In genomic region chr22:19595532-19595931, GRCh38 we compare ENCODE assay signal across 17 cellular contexts.
DNase-seq lines count a peak whose midpoint lies in the region; ATAC-seq and TF ChIP-seq lines count a peak whose summit lies in the region.
"Had no signal": no experiment of that assay in that cellular context is flagged by ENCODE, and none has a peak within 500 bp of the region (broad histone marks: within the 10 kb centered on the region; RNA-seq: fewer than 3 reads in every experiment).

No MANE protein-coding gene starts in this region.

- no peak for TF ChIP-seq POLR2A in IMR-90 (IDR thresholded peaks at IDR 0.05; ENCODE audit: low read depth, low read length)

- POLR2A ChIA-PET in activated CD4-positive, alpha-beta T cell treated with anti-CD3 and anti-CD28 coated beads, Interleukin-2, amount 10 ng/mL, durations not matched to agents 7 days and 5 days (lab: Charles Lee): no interaction called here
- POLR2A ChIA-PET in IMR-90 (lab: Charles Lee; ENCODE audit: unreplicated experiment): no interaction called here

- H2BK5ac ChIP-seq in IMR-90 (ENCODE audit: low read depth, low read length, poor library complexity, severe bottlenecking): no peak overlapping the region

- in situ Hi-C loops in IMR-90 (cut with MboI; ENCODE audit: low sequenced_read_pairs): no loop called here

- H2BK120ac ChIP-seq in IMR-90 (ENCODE audit: low read depth, low read length): no peak overlapping the region

- H3K36me3 Mint-ChIP-seq in activated CD4-positive, alpha-beta T cell treated with anti-CD3 and anti-CD28 coated beads, Interleukin-2, amount 10 ng/mL, durations not matched to agents 7 days and 5 days (ENCODE audit: low read depth): peaks cover 4% of the 10 kb centered on the region
- peaks cover 6% of the 10 kb centered on the region for H3K36me3 Mint-ChIP-seq in CD4-positive, CD25-positive, alpha-beta regulatory T cell

- CTCF ChIA-PET in activated CD4-positive, alpha-beta T cell treated with anti-CD3 and anti-CD28 coated beads, Interleukin-2, amount 10 ng/mL, durations not matched to agents 7 days and 5 days (lab: Charles Lee): interaction anchor here (0.6 to 1.1 kb wide), 4 partner anchors 9 to 123 kb away, joined by 3 read pairs; no protein-coding TSS in a partner anchor
- CTCF ChIA-PET in IMR-90 (lab: Yijun Ruan, JAX): no interaction called here

- H3K4me1 Mint-ChIP-seq in activated CD4-positive, alpha-beta T cell treated with anti-CD3 and anti-CD28 coated beads, Interleukin-2, amount 10 ng/mL, durations not matched to agents 7 days and 5 days: peaks cover 38% of the 10 kb centered on the region
- peaks cover 18 to 64% (median 30%) of the 10 kb centered on the region in 4 donors for H3K4me1 Mint-ChIP-seq in CD4-positive, CD25-positive, alpha-beta regulatory T cell

- H3K4me1 ChIP-seq in CD4-positive, CD25-positive, alpha-beta regulatory T cell (ENCODE audit: control insufficient read depth, insufficient read depth, low read length, poor library complexity, severe bottlenecking): peaks cover 40% of the 10 kb centered on the region
- H3K4me1 ChIP-seq in IMR-90 (ENCODE audit: control insufficient read depth, insufficient read depth, low read length) (no peaks in the 10 kb centered on the region; the same call in 1 of the 2 replicates), lower lobe of right lung (peaks cover 32% of the 10 kb centered on the region)

- ATAC-seq in CD4-positive, CD25-positive, alpha-beta regulatory T cell (ENCODE audit: low read depth in 2 of 2): no peak
- no peak for ATAC-seq in IMR-90 (ENCODE audit: low read depth)
- ATAC-seq in GM21737 (IDR thresholded peaks at IDR 0.05; ENCODE audit: unreplicated experiment): no peak
- no peak for ATAC-seq in lower lobe of right lung
- ATAC-seq: GM12878, HCT116 had no signal

- peak overlapping the region; percentile 58 for H2AFZ ChIP-seq in IMR-90 (replicated peaks; ENCODE audit: low read length, poor library complexity)

- no peak overlapping the region for H4K5ac ChIP-seq in IMR-90 (ENCODE audit: low read depth, low read length)

- no peak overlapping the region for H2AK5ac ChIP-seq in IMR-90 (ENCODE audit: low read depth, low read length)

- no peaks in the 10 kb centered on the region for H3K79me1 ChIP-seq in IMR-90 (ENCODE audit: low read depth in 1 of 2, low read length in 2 of 2)

- H3K18ac ChIP-seq in IMR-90 (ENCODE audit: low read depth, low read length): no peak overlapping the region

- H3K27ac Mint-ChIP-seq in activated CD4-positive, alpha-beta T cell treated with anti-CD3 and anti-CD28 coated beads, Interleukin-2, amount 10 ng/mL, durations not matched to agents 7 days and 5 days: peak overlapping the region; percentile 72
- H3K27ac Mint-ChIP-seq in CD4-positive, CD25-positive, alpha-beta regulatory T cell: peak overlapping the region; percentile 92 to 99 (median 97)

- H4K91ac ChIP-seq in IMR-90 (ENCODE audit: insufficient read depth, low read depth, low read length): no peak overlapping the region

- H3K14ac ChIP-seq in IMR-90 (replicated peaks; ENCODE audit: low read depth, low read length): no peak overlapping the region

- no peak overlapping the region for H3K4ac ChIP-seq in IMR-90 (ENCODE audit: low read depth, low read length)

- no peak overlapping the region for H2AK9ac ChIP-seq in IMR-90 (replicated peaks; ENCODE audit: low read depth, low read length, poor library complexity)

- WGBS in IMR-90 (ENCODE audit: extremely low coverage in 2 of 2, insufficient read length in 1 of 2), 2 experiments: 55% methylated on average over 5 of the region's 7 CpGs; no CpG with 5 or more reads in 1 of the 2 experiments

- no peaks in the 10 kb centered on the region for H3K27me3 ChIP-seq in CD4-positive, CD25-positive, alpha-beta regulatory T cell (ENCODE audit: control insufficient read depth, insufficient read depth, low read length)
- H3K27me3 ChIP-seq in IMR-90 (ENCODE audit: control insufficient read depth, insufficient read depth, low read length) (peaks cover 14% of the 10 kb centered on the region), lower lobe of right lung (ENCODE audit: low read depth) (no peaks in the 10 kb centered on the region)
- H3K27me3 ChIP-seq: BLaER1 had no signal

- no peak overlapping the region for H3K4me3 Mint-ChIP-seq in activated CD4-positive, alpha-beta T cell treated with anti-CD3 and anti-CD28 coated beads, Interleukin-2, amount 10 ng/mL, durations not matched to agents 7 days and 5 days
- H3K4me3 Mint-ChIP-seq in CD4-positive, CD25-positive, alpha-beta regulatory T cell: peak overlapping the region in 2 of 4 donors; percentile 19 to 65

- H3K9ac ChIP-seq in IMR-90 (ENCODE audit: low read depth, low read length): no peak overlapping the region
- H3K9ac ChIP-seq: BLaER1 had no signal

- no peaks in the 10 kb centered on the region for H3K36me3 ChIP-seq in CD4-positive, CD25-positive, alpha-beta regulatory T cell (ENCODE audit: control insufficient read depth, insufficient read depth, low read length)
- H3K36me3 ChIP-seq in IMR-90 (ENCODE audit: control insufficient read depth, insufficient read depth, low read length) (no peaks in the 10 kb centered on the region), lower lobe of right lung (no peaks in the 10 kb centered on the region)
- H3K36me3 ChIP-seq: BLaER1 had no signal

- no peaks in the 10 kb centered on the region for H3K9me3 Mint-ChIP-seq in activated CD4-positive, alpha-beta T cell treated with anti-CD3 and anti-CD28 coated beads, Interleukin-2, amount 10 ng/mL, durations not matched to agents 7 days and 5 days
- H3K9me3 Mint-ChIP-seq in CD4-positive, CD25-positive, alpha-beta regulatory T cell: peaks cover 0 to 4% (median 0%) of the 10 kb centered on the region in 7 donors

- H3K27me3 Mint-ChIP-seq in activated CD4-positive, alpha-beta T cell treated with anti-CD3 and anti-CD28 coated beads, Interleukin-2, amount 10 ng/mL, durations not matched to agents 7 days and 5 days: no peaks in the 10 kb centered on the region
- H3K27me3 Mint-ChIP-seq in CD4-positive, CD25-positive, alpha-beta regulatory T cell: peaks cover 1% of the 10 kb centered on the region

- H3K56ac ChIP-seq in IMR-90 (ENCODE audit: extremely low read depth, insufficient read depth, low read length): no peak overlapping the region

- dilution Hi-C loops in IMR-90 (cut with HindIII; ENCODE audit: low sequenced_read_pairs, unreplicated experiment): no loop called here

- intact Hi-C loops in IMR-90 (cut with micrococcal nuclease) (no loop called here), lower lobe of right lung (cut with DNase I) (no loop called here)

- TF ChIP-seq RAD21 in IMR-90 (IDR thresholded peaks at IDR 0.05; ENCODE audit: low read length): no peak

- H3K9me1 ChIP-seq in IMR-90 (ENCODE audit: insufficient read depth, low read length): no peaks in the 10 kb centered on the region

- no peak overlapping the region for H2BK20ac ChIP-seq in IMR-90 (ENCODE audit: low read depth, low read length)

- no peak overlapping the region for H4K8ac ChIP-seq in IMR-90 (ENCODE audit: low read depth in 2 of 2, low read length in 2 of 2)

- H3K4me3 ChIP-seq in CD4-positive, CD25-positive, alpha-beta regulatory T cell (ENCODE audit: low read depth, low read length): no peak overlapping the region
- H3K4me3 ChIP-seq in IMR-90 (ENCODE audit: insufficient read depth, low read depth, low read length) (no peak overlapping the region), lower lobe of right lung (no peak overlapping the region)
- H3K4me3 ChIP-seq: BLaER1, GM12878 had no signal

- no peak overlapping the region for H3K4me2 ChIP-seq in IMR-90 (ENCODE audit: low read depth, low read length)
- H3K4me2 ChIP-seq: BLaER1 had no signal

- H3K27ac ChIP-seq in CD4-positive, CD25-positive, alpha-beta regulatory T cell (ENCODE audit: insufficient read depth, low read length, poor library complexity, severe bottlenecking): peak overlapping the region; percentile 78
- no peak overlapping the region for H3K27ac ChIP-seq in IMR-90 (ENCODE audit: insufficient read depth, low read length)
- H3K27ac ChIP-seq in lower lobe of right lung: no peak overlapping the region
- H3K27ac ChIP-seq: BLaER1 had no signal

- no peak for DNase-seq in activated CD4-positive, alpha-beta T cell treated with anti-CD3 and anti-CD28 coated beads, Interleukin-2, amount 10 ng/mL, durations not matched to agents 7 days and 5 days
- no peak for DNase-seq in activated CD4-positive, alpha-beta T cell treated with anti-CD3 and anti-CD28 coated beads, Interleukin-2, amount 50 U/mL, for 1 hour
- DNase-seq in CD4-positive, CD25-positive, alpha-beta regulatory T cell: no peak
- DNase-seq in IMR-90 (no peak), mesenteric fat pad (ENCODE audit: low spot score) (peak; percentile 43), lower lobe of right lung (no peak)
- DNase-seq: DMS 273 treated with DMSO at 0.1 percent for 48 hours, GDM1, KBM-7, MV-4-11, NCI-H1417, NCI-H187 treated with DMSO at 0.1 percent for 48 hours, NCI-H69 had no signal

- TF ChIP-seq CTCF in IMR-90 (conservative IDR thresholded peaks at IDR 0.05; ENCODE audit: low read depth, low read length): no peak
- TF ChIP-seq CTCF in lower lobe of right lung (IDR thresholded peaks at IDR 0.05): no peak

- H2BK15ac ChIP-seq in IMR-90 (ENCODE audit: low read depth, low read length): no peak overlapping the region

- H3K9me3 ChIP-seq in CD4-positive, CD25-positive, alpha-beta regulatory T cell (ENCODE audit: control insufficient read depth in 2 of 2, low read length in 2 of 2): no peaks in the 10 kb centered on the region
- H3K9me3 ChIP-seq in IMR-90 (ENCODE audit: control insufficient read depth, insufficient read depth, low read length) (no peaks in the 10 kb centered on the region), lower lobe of right lung (no peaks in the 10 kb centered on the region)
- H3K9me3 ChIP-seq: BLaER1 had no signal

- BruUV-seq in IMR-90 (replicated peaks; lab: Mats Ljungman, UMichigan): no TSS peak

- H4K20me1 ChIP-seq in IMR-90 (ENCODE audit: insufficient read depth, low read length): no peaks in the 10 kb centered on the region
- H4K20me1 ChIP-seq: BLaER1 had no signal

- H3K23ac ChIP-seq in IMR-90 (ENCODE audit: low read depth, low read length): no peak overlapping the region

TF ChIP-seq in IMR-90, 13 proteins besides CTCF, POLR2A, EP300 and RAD21:
- TF ChIP-seq MAFK (IDR thresholded peaks at IDR 0.05; ENCODE audit: low read depth, low read length) (no peak), CHD1 (IDR thresholded peaks at IDR 0.05; ENCODE audit: low read depth, low read length) (no peak)
TF ChIP-seq in IMR-90: peak in this region for 0.
